In the genomic region with DNA sequence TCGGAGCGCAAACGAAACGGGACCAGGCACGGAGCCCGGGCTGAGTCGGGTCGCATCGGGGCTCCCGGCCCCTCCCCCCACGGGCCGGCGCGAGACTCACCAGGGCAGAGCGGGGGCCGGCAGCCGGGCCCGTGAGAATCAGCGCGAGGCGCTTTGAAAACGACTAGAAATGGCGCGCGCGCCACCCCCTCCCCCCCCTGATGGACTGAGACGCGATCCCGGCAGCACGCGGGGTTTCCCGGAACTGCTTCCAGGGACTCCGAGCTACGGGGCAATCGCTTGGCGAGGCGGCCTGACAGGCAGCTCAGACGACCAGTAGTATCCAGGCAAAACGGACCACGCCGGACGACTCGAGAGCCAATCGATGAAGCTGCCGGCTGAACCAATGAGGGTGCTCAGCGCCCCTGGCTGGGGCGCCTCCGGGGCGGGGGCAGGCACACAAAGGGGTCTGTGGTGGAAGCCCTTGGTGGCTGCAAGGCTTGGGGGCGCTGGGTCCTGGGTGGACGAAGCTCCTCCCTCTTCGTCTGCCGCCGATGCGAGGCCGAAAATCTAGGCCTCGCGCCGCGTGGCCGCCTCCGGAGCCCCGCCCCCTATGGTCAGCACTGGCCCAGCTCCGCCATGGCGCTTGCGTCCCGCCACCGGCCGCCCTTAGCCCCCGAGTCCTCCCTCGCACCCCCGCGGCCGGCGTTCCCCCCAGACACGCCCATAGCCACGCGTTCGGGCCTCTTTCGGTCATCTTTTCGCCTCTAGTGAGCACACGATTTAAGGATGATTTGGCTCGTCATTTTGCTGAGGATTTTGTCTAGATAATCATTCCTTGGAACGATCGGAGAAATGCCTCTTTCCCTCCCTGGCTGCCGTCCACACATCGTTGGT, we compare ENCODE assay signal across 8 cellular contexts. TPM values are rescaled to one million over a fixed set of nuclear protein-coding genes. Genes with fewer than 3 reads are reported as not detected.
DNase-seq lines count a peak whose midpoint lies in the region; ATAC-seq and TF ChIP-seq lines count a peak whose summit lies in the region.

A gene (minus strand): TSS at position 174 of the 876 bp plus-strand sequence. CDS start 3,276 bp downstream, outside the sequence.

- H3K36me3 ChIP-seq in HAP-1 (replicated peaks) (peaks cover 3% of the 10 kb centered on the region; the same call in 1 of the 2 replicates), MM.1S (replicated peaks; ENCODE audit: insufficient read depth, low read length) (no peaks in the 10 kb centered on the region)

- H3K27me3 Mint-ChIP-seq in nephron progenitor cell (ENCODE audit: low read depth, poor library complexity) = peaks cover 8% of the 10 kb centered on the region
- no peaks in the 10 kb centered on the region for H3K27me3 Mint-ChIP-seq in stimulated activated naive CD8-positive, alpha-beta T cell treated with anti-CD3 and anti-CD28 coated beads, Interleukin-15, amount 100 ng/mL, for 72 hours

- peak; percentile 97 for ATAC-seq in stimulated activated naive CD8-positive, alpha-beta T cell treated with anti-CD3 and anti-CD28 coated beads, Interleukin-15, amount 100 ng/mL, for 72 hours

- peaks cover 19% of the 10 kb centered on the region for H3K9me3 Mint-ChIP-seq in nephron progenitor cell
- H3K9me3 Mint-ChIP-seq in stimulated activated naive CD8-positive, alpha-beta T cell treated with anti-CD3 and anti-CD28 coated beads, Interleukin-15, amount 100 ng/mL, for 72 hours = no peaks in the 10 kb centered on the region

- TF ChIP-seq CTCF in MM.1S (IDR thresholded peaks at IDR 0.05; ENCODE audit: low read length) = no peak
- TF ChIP-seq CTCF in nephron progenitor cell (IDR thresholded peaks at IDR 0.05) = no peak

- peak within 1 kb of the TSS; percentile 90 for H3K4me3 Mint-ChIP-seq in nephron progenitor cell
- H3K4me3 Mint-ChIP-seq in stimulated activated naive CD8-positive, alpha-beta T cell treated with anti-CD3 and anti-CD28 coated beads, Interleukin-15, amount 100 ng/mL, for 72 hours = peak within 1 kb of the TSS; percentile 92 to 97

- no peaks in the 10 kb centered on the region for H3K27me3 ChIP-seq in HAP-1 (ENCODE audit: low read depth)
- H3K27me3 ChIP-seq in MM.1S (replicated peaks; ENCODE audit: insufficient read depth, low read length) = no peaks in the 10 kb centered on the region

- H3K4me3 ChIP-seq in HAP-1 (peak within 1 kb of the TSS; percentile 61), MM.1S (ENCODE audit: low read length) (peak within 1 kb of the TSS; percentile 69)

- H3F3A ChIP-seq in MM.1S (ENCODE audit: insufficient read depth, low read length) = peaks cover 11% of the 10 kb centered on the region

- H3K9ac ChIP-seq in MM.1S (ENCODE audit: low read length) = peak within 1 kb of the TSS; percentile 83

- peak within 1 kb of the TSS; percentile 81 for H3K27ac ChIP-seq in MM.1S (ENCODE audit: low read length)

- H3K79me2 ChIP-seq in MM.1S (ENCODE audit: low read length) = peaks cover 47% of the 10 kb centered on the region

- no peaks in the 10 kb centered on the region for H3K9me2 ChIP-seq in MM.1S (replicated peaks; ENCODE audit: insufficient read depth, low read length)

- peak within 1 kb of the TSS; percentile 98 for H3K4me2 ChIP-seq in MM.1S (ENCODE audit: low read depth, low read length)

- in situ Hi-C loops in G401 (cut with HindIII; ENCODE audit: low sequenced_read_pairs) (no loop called here), HAP-1 (cut with MboI; ENCODE audit: low sequenced_read_pairs) (no loop called here)

- H4K20me1 ChIP-seq in MM.1S (ENCODE audit: insufficient read depth, low read length) = peaks cover 29% of the 10 kb centered on the region

- H3K4me1 ChIP-seq in HAP-1 = peaks cover 23% of the 10 kb centered on the region
- H3K4me1 ChIP-seq in MM.1S (ENCODE audit: low read length) = peaks cover 15% of the 10 kb centered on the region; the same call in 1 of the 2 replicates

- H3K9me3 ChIP-seq in HAP-1 (no peaks in the 10 kb centered on the region), MM.1S (replicated peaks; ENCODE audit: insufficient read depth, low read length) (no peaks in the 10 kb centered on the region)

- H2AFZ ChIP-seq in MM.1S (ENCODE audit: low read length) = peak within 1 kb of the TSS; percentile 71

- peaks cover 42% of the 10 kb centered on the region for H3K4me1 Mint-ChIP-seq in nephron progenitor cell
- peaks cover 44% of the 10 kb centered on the region for H3K4me1 Mint-ChIP-seq in stimulated activated naive CD8-positive, alpha-beta T cell treated with anti-CD3 and anti-CD28 coated beads, Interleukin-15, amount 100 ng/mL, for 72 hours

- H3K36me3 Mint-ChIP-seq in nephron progenitor cell (ENCODE audit: low read depth) = peaks cover 25% of the 10 kb centered on the region

- DNase-seq in G401 (ENCODE audit: low spot score) (peak; percentile 99), HAP-1 (ENCODE audit: low spot score in 2 of 2) (peak; percentile 99 to 100), MM.1S (peak; percentile 100), SIG-M5 (lab: John Stamatoyannopoulos, UW) (peak; percentile 97), activated gamma-delta T cell (lab: John Stamatoyannopoulos, UW) (peak; percentile 92), fibroblast of the conjunctiva (ENCODE audit: low read depth) (peak; percentile 100), nephron progenitor cell (peak; percentile 100)
- DNase-seq in stimulated activated naive CD8-positive, alpha-beta T cell treated with anti-CD3 and anti-CD28 coated beads, Interleukin-15, amount 100 ng/mL, for 72 hours = peak; percentile 98 to 100

- H3K27ac Mint-ChIP-seq in nephron progenitor cell = peak within 1 kb of the TSS; percentile 99
- peak within 1 kb of the TSS; percentile 97 to 100 for H3K27ac Mint-ChIP-seq in stimulated activated naive CD8-positive, alpha-beta T cell treated with anti-CD3 and anti-CD28 coated beads, Interleukin-15, amount 100 ng/mL, for 72 hours

RNA-seq across cellular contexts. Expression of the gene that starts here (rescaled TPM):
- total RNA-seq in G401 (2014; rRNA removed; shearing (Covaris generic)) = 133 and 193 TPM in 2 replicates

Comparison
In these comparisons a context has a peak if more than half of its experiments do, and no peak if none do; other contexts are left out.
1. Peak in every context shown above with its lines: DNase-seq, ATAC-seq, H3K4me3 ChIP-seq and H3K27ac ChIP-seq.